15 cellular contexts compared by ENCODE assay signal in the genomic region with DNA sequence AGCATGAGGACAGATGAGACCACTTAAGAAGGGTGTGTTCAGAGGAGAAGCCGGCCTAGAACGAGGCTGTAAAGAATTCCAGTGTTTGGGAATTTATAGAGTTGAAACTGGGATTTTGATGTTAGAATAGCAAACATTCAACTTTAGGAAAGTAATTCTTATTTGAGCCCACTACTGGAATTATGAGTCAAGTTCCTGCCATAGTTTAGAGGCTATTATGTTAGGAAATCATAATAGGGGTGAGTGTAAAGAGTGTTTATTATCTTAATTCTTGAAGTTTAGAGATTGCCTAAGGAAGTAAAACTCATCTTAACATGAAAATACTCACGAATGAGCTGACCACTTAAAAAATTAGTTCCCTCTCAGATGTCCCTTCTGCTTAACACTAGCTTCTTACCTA. TPM values are rescaled to one million over a fixed set of nuclear protein-coding genes. Genes with fewer than 3 reads are reported as not detected.
DNase-seq lines count a peak whose midpoint lies in the region; ATAC-seq and TF ChIP-seq lines count a peak whose summit lies in the region.
"Had no signal": no experiment of that assay in that cellular context is flagged by ENCODE, and none has a peak within 500 bp of the region (broad histone marks: within the 10 kb centered on the region; RNA-seq: fewer than 3 reads in every experiment).

No MANE protein-coding gene starts in this region.

- no peak overlapping the region for H3K27ac ChIP-seq in OCI-LY7 (ENCODE audit: low read depth, low read length, poor library complexity, severe bottlenecking)

- BruUV-seq in OCI-LY7 (replicated peaks; lab: Mats Ljungman, UMichigan), result no TSS peak

- POLR2A ChIA-PET in OCI-LY7 (lab: Charles Lee), result interaction anchor here (0.6 to 2.0 kb wide), 8 partner anchors 10 to 416 kb away, joined by 3 to 6 read pairs (median 3); no protein-coding TSS in a partner anchor

- no peak for DNase-seq in T-helper 2 cell treated with Interferon-gamma antibody and Interleukin-4, amounts not matched to agents 5 μg/mL and 100 μg/mL, for 36 hours (ENCODE audit: low spot score)
- DNase-seq in T-helper 2 cell (no peak), OCI-LY7 (ENCODE audit: low spot score) (no peak), progenitor cell of endocrine pancreas (ENCODE audit: low spot score, unreplicated experiment) (no peak), D341Med (ENCODE audit: low spot score) (no peak), NOMO-1 treated with dmso at 0.1 percent for 144 hours (lab: John Stamatoyannopoulos, UW; ENCODE audit: unreplicated experiment) (no peak)
- no peak for DNase-seq in effector memory CD8-positive, alpha-beta T cell
- DNase-seq: activated CD4-positive, CD25-positive, alpha-beta regulatory T cell treated with anti-CD3 and anti-CD28 coated beads, Interleukin-2, amount 50 U/mL, for 72 hours; NCI-H1092 treated with DMSO at 0.1 percent for 48 hours; OCI-M1; stimulated activated CD4-positive, alpha-beta T cell treated with anti-CD3 and anti-CD28 coated beads, Interleukin-2, amount 100 ng/mL, for 24 hours; transverse colon had no signal

- no peak for TF ChIP-seq CTCF in OCI-LY7 (conservative IDR thresholded peaks at IDR 0.05; ENCODE audit: low read length)
- no peak for TF ChIP-seq CTCF in progenitor cell of endocrine pancreas (IDR thresholded peaks at IDR 0.05; ENCODE audit: unreplicated experiment)

- H3K36me3 Mint-ChIP-seq in T-helper 2 cell treated with Interferon-gamma antibody and Interleukin-4, amounts not matched to agents 5 μg/mL and 100 μg/mL, for 36 hours (ENCODE audit: low read depth), result peaks cover 22% of the 10 kb centered on the region
- peaks cover 54% of the 10 kb centered on the region for H3K36me3 Mint-ChIP-seq in effector memory CD8-positive, alpha-beta T cell (ENCODE audit: insufficient read depth)
- H3K36me3 Mint-ChIP-seq in progenitor cell of endocrine pancreas (ENCODE audit: insufficient read depth), result peaks cover 6% of the 10 kb centered on the region

- CTCF ChIA-PET in OCI-LY7 (lab: Charles Lee; ENCODE audit: unreplicated experiment), result no interaction called here

- H3K4me3 ChIP-seq in OCI-LY7 (ENCODE audit: low read depth, low read length, poor library complexity, severe bottlenecking), result peak overlapping the region; percentile 90

- H3K79me2 ChIP-seq in OCI-LY7 (ENCODE audit: insufficient read depth, low read depth, low read length), result peaks cover 70% of the 10 kb centered on the region

- H3K9me2 ChIP-seq in OCI-LY7 (ENCODE audit: insufficient read depth, low read length), result no peaks in the 10 kb centered on the region

- H3K4me1 ChIP-seq in OCI-LY7 (ENCODE audit: insufficient read depth, low read length, poor library complexity, severe bottlenecking), result peaks cover 54% of the 10 kb centered on the region

- H3K9me3 Mint-ChIP-seq in T-helper 2 cell treated with Interferon-gamma antibody and Interleukin-4, amounts not matched to agents 5 μg/mL and 100 μg/mL, for 36 hours, result no peaks in the 10 kb centered on the region
- no peaks in the 10 kb centered on the region for H3K9me3 Mint-ChIP-seq in effector memory CD8-positive, alpha-beta T cell
- no peaks in the 10 kb centered on the region for H3K9me3 Mint-ChIP-seq in progenitor cell of endocrine pancreas (ENCODE audit: low read depth)

- no peaks in the 10 kb centered on the region for H3K27me3 Mint-ChIP-seq in T-helper 2 cell treated with Interferon-gamma antibody and Interleukin-4, amounts not matched to agents 5 μg/mL and 100 μg/mL, for 36 hours (ENCODE audit: low read depth)
- no peaks in the 10 kb centered on the region for H3K27me3 Mint-ChIP-seq in effector memory CD8-positive, alpha-beta T cell
- H3K27me3 Mint-ChIP-seq in progenitor cell of endocrine pancreas, result peaks cover 1% of the 10 kb centered on the region

- peak overlapping the region; percentile 66 for H3K27ac Mint-ChIP-seq in T-helper 2 cell treated with Interferon-gamma antibody and Interleukin-4, amounts not matched to agents 5 μg/mL and 100 μg/mL, for 36 hours
- H3K27ac Mint-ChIP-seq in effector memory CD8-positive, alpha-beta T cell, result peak overlapping the region; percentile 98 to 99
- H3K27ac Mint-ChIP-seq in progenitor cell of endocrine pancreas, result no peak overlapping the region

- H3K4me1 Mint-ChIP-seq in T-helper 2 cell treated with Interferon-gamma antibody and Interleukin-4, amounts not matched to agents 5 μg/mL and 100 μg/mL, for 36 hours (ENCODE audit: low read depth), result peaks cover 41% of the 10 kb centered on the region
- H3K4me1 Mint-ChIP-seq in effector memory CD8-positive, alpha-beta T cell (ENCODE audit: low read depth in 2 of 2), result peaks cover 28 to 49% of the 10 kb centered on the region in 2 donors
- peaks cover 17% of the 10 kb centered on the region for H3K4me1 Mint-ChIP-seq in progenitor cell of endocrine pancreas (ENCODE audit: low read depth)

- peaks cover 39% of the 10 kb centered on the region for H4K20me1 ChIP-seq in OCI-LY7 (ENCODE audit: insufficient read depth, low read length)

- H3K4me3 Mint-ChIP-seq in T-helper 2 cell treated with Interferon-gamma antibody and Interleukin-4, amounts not matched to agents 5 μg/mL and 100 μg/mL, for 36 hours, result peak overlapping the region; percentile 93
- H3K4me3 Mint-ChIP-seq in effector memory CD8-positive, alpha-beta T cell, result peak overlapping the region; percentile 96 to 99
- H3K4me3 Mint-ChIP-seq in progenitor cell of endocrine pancreas (ENCODE audit: low read depth), result peak overlapping the region; percentile 98

- H2AFZ ChIP-seq in OCI-LY7 (ENCODE audit: low read length), result no peak overlapping the region

- H3K4me2 ChIP-seq in OCI-LY7 (ENCODE audit: low read length), result peak overlapping the region; percentile 92

- no peaks in the 10 kb centered on the region for H3K9me3 ChIP-seq in OCI-LY7 (ENCODE audit: low read length)
- H3K9me3 ChIP-seq: transverse colon had no signal

- no peak for ATAC-seq in effector memory CD8-positive, alpha-beta T cell (replicated peaks)
- no peak for ATAC-seq in HG03095 (IDR thresholded peaks at IDR 0.05; ENCODE audit: unreplicated experiment)

- H3K36me3 ChIP-seq in OCI-LY7 (ENCODE audit: insufficient read depth, low read length), result peaks cover 45% of the 10 kb centered on the region

- intact Hi-C loops in OCI-LY7 (cut with micrococcal nuclease; ENCODE audit: unreplicated experiment), result loop anchor here (10.0 kb wide), 1 partner anchor 819 kb away; the partner anchor contains the start of genes DNAJB9 and THAP5

RNA-seq across cellular contexts. Expression of gene CBLL1, which starts 2.1 kb away (rescaled TPM):
- total RNA-seq in OCI-LY7 (2014; rRNA removed; shearing (Covaris generic)), result 22.9 and 25.7 TPM in 2 replicates
- total RNA-seq in OCI-LY7 (2022), result 41.4 and 57.2 TPM in 2 replicates
- 34.0 and 37.7 TPM in 2 replicates for total RNA-seq in progenitor cell of endocrine pancreas

RNA-seq across cellular contexts. Expression of gene SLC26A3, which starts 57.0 kb away (rescaled TPM):
- not detected in 2 replicates for total RNA-seq in OCI-LY7 (2014; rRNA removed; shearing (Covaris generic))
- total RNA-seq in OCI-LY7 (2022) (not detected in 2 replicates), progenitor cell of endocrine pancreas (2.0 and 2.8 TPM in 2 replicates)
- total RNA-seq: bronchial epithelial cell, mononuclear cell had no signal
